19 cellular contexts compared by ENCODE assay signal in the genomic region with DNA sequence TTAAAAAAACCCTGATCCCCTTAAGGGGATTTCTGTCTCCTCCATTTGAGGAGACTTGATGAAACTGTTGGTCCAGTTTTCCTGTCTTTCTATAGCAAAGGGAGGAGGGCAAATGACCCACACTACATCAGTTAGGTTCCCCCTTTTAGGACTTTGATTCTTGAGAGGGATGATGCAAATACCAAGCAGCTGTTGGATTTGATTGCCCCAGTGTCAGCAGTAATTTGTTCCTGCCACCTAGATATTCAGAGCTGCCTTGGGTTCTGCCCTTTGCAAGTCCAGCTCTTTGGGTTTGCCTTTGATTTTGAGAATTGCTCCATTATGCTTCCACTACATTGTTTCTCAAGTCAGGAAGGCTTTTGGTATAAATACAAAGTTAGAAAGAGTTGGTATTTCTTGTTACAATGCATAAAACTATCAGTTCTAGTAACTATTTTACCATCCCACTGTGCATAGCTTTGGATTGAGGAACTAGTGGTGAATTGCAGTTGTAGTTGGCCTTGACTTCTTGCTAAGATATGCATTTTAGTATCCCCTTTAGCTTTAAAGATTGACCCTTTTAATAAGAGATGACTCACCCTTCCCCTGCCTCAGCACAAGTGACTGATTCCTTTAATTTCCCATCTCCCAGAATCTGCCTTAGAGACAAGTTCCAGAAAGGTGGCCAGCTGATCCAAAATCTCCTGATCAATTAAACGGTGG. TPM values are rescaled to one million over a fixed set of nuclear protein-coding genes. Genes with fewer than 3 reads are reported as not detected.
DNase-seq lines count a peak whose midpoint lies in the region; ATAC-seq and TF ChIP-seq lines count a peak whose summit lies in the region.
"Had no signal": no experiment of that assay in that cellular context is flagged by ENCODE, and none has a peak within 500 bp of the region (broad histone marks: within the 10 kb centered on the region; RNA-seq: fewer than 3 reads in every experiment).

No MANE protein-coding gene starts in this region.

- H3K36me3 Mint-ChIP-seq in CD14-positive monocyte = no peaks in the 10 kb centered on the region
- H3K36me3 Mint-ChIP-seq: CD8-positive, alpha-beta T cell had no signal

- no peak overlapping the region for H3K4me3 Mint-ChIP-seq in CD14-positive monocyte
- H3K4me3 Mint-ChIP-seq: CD4-positive, alpha-beta T cell; CD8-positive, alpha-beta T cell had no signal

- H3K27ac Mint-ChIP-seq in CD14-positive monocyte = no peak overlapping the region
- H3K27ac Mint-ChIP-seq: CD4-positive, alpha-beta T cell; CD8-positive, alpha-beta T cell had no signal

- H3K4me1 ChIP-seq in right atrium auricular region (no peaks in the 10 kb centered on the region), right cardiac atrium (ENCODE audit: control insufficient read depth, insufficient read depth, low read length) (no peaks in the 10 kb centered on the region), gastroesophageal sphincter (peaks cover 0 to 15% (median 0%) of the 10 kb centered on the region in 3 donors)
- H3K4me1 ChIP-seq: BE2C, BLaER1, Caco-2 had no signal

- no peaks in the 10 kb centered on the region for H3K9me3 ChIP-seq in right atrium auricular region
- no peaks in the 10 kb centered on the region for H3K9me3 ChIP-seq in right cardiac atrium (ENCODE audit: control insufficient read depth, low read length)
- no peaks in the 10 kb centered on the region for H3K9me3 ChIP-seq in gastroesophageal sphincter
- H3K9me3 ChIP-seq: BE2C, BLaER1, Caco-2 had no signal

- no peak overlapping the region for H3K27ac ChIP-seq in right atrium auricular region
- H3K27ac ChIP-seq in right cardiac atrium (ENCODE audit: low read length) = no peak overlapping the region
- H3K27ac ChIP-seq in gastroesophageal sphincter = no peak overlapping the region
- H3K27ac ChIP-seq: BLaER1 had no signal

- TF ChIP-seq EP300 in gastroesophageal sphincter (IDR thresholded peaks at IDR 0.05) = no peak

- H3K4me3 ChIP-seq in right atrium auricular region (no peak overlapping the region), right cardiac atrium (ENCODE audit: low read length) (no peak overlapping the region), gastroesophageal sphincter (no peak overlapping the region)
- H3K4me3 ChIP-seq: BLaER1, GM12878 had no signal

- no peaks in the 10 kb centered on the region for H3K27me3 ChIP-seq in right atrium auricular region
- H3K27me3 ChIP-seq in right cardiac atrium (ENCODE audit: control insufficient read depth, insufficient read depth) = no peaks in the 10 kb centered on the region
- H3K27me3 ChIP-seq in gastroesophageal sphincter = no peaks in the 10 kb centered on the region
- H3K27me3 ChIP-seq: BE2C, BLaER1 had no signal

- DNase-seq in Right ventricle myocardium superior (no peak), right atrium auricular region (ENCODE audit: low spot score) (no peak), left ventricle myocardium superior (no peak), right cardiac atrium (no peak), sciatic nerve (ENCODE audit: low spot score) (no peak), SKM-1 (lab: John Stamatoyannopoulos, UW; ENCODE audit: unreplicated experiment) (no peak), CD14-positive monocyte (ENCODE audit: low spot score) (no peak)
- DNase-seq: 8988T; ACHN; BE2C; Caco-2; Calu3; CD4-positive, alpha-beta T cell; CD8-positive, alpha-beta T cell; DMS79 treated with DMSO at 0.1 percent for 48 hours; GDM1 had no signal

- peaks cover 0 to 9% (median 2%) of the 10 kb centered on the region in 7 donors for H3K9me3 Mint-ChIP-seq in CD14-positive monocyte
- H3K9me3 Mint-ChIP-seq: CD8-positive, alpha-beta T cell had no signal

- 74% methylated on average over 1 of the region's 1 CpG for WGBS in right cardiac atrium
- WGBS in gastroesophageal sphincter (ENCODE audit: low coverage in 1 of 2), 2 donors = 60 to 75% methylated on average over 1 of the region's 1 CpG

- TF ChIP-seq CTCF in right atrium auricular region (IDR thresholded peaks at IDR 0.05) (no peak), gastroesophageal sphincter (IDR thresholded peaks at IDR 0.05) (no peak), CD14-positive monocyte (IDR thresholded peaks at IDR 0.05) (no peak)

- intact Hi-C loops in Right ventricle myocardium superior (cut with DNase I) = no loop called here
- intact Hi-C loops in left ventricle myocardium superior (cut with micrococcal nuclease) = no loop called here
- intact Hi-C loops in right cardiac atrium (cut with DNase I) = no loop called here
- intact Hi-C loops in sciatic nerve (cut with DNase I) = no loop called here
- intact Hi-C loops in CD14-positive monocyte (cut with micrococcal nuclease) = no loop called here

- ATAC-seq in Right ventricle myocardium superior (ENCODE audit: poor library complexity) (peak; percentile 69), left ventricle myocardium superior (peak; percentile 55), right cardiac atrium (no peak), gastroesophageal sphincter (peak; percentile 72), sciatic nerve (peak; percentile 55)
- ATAC-seq: CD8-positive, alpha-beta T cell; GM12878 had no signal

- no peak for TF ChIP-seq POLR2A in gastroesophageal sphincter (IDR thresholded peaks at IDR 0.05)

- no peaks in the 10 kb centered on the region for H3K4me1 Mint-ChIP-seq in CD14-positive monocyte

- H3K36me3 ChIP-seq in right atrium auricular region (no peaks in the 10 kb centered on the region), gastroesophageal sphincter (no peaks in the 10 kb centered on the region)
- H3K36me3 ChIP-seq: BE2C, BLaER1 had no signal

- peaks cover 0 to 3% (median 0%) of the 10 kb centered on the region in 3 donors for H3K27me3 Mint-ChIP-seq in CD14-positive monocyte (ENCODE audit: low read depth in 3 of 3)

RNA-seq across cellular contexts. Expression of a gene that starts 24.3 kb away (rescaled TPM):
- total RNA-seq in Right ventricle myocardium superior (147 TPM), right atrium auricular region (10 to 100 TPM; 40.7 to 58.0 TPM), left ventricle myocardium superior (160 TPM), right cardiac atrium (10 to 100 TPM; 62.7 to 77.0 (median 68.1) TPM), gastroesophageal sphincter (10 to 100 TPM; 31.2 to 44.9 (median 42.4) TPM), sciatic nerve (34.4 TPM)
- polyA plus RNA-seq in right cardiac atrium (57.4 TPM), CD14-positive monocyte (10 to 100 TPM; 21.6 to 27.7 TPM)

Comparison
In these comparisons a context has a peak if more than half of its experiments do, and no peak if none do; other contexts are left out.
1. ATAC-seq: peak in Right ventricle myocardium superior (single experiment), left ventricle myocardium superior (single experiment), gastroesophageal sphincter (single experiment) and sciatic nerve (single experiment); none in right cardiac atrium (0 of 2).